In genomic region chr2:189762551-189763298, GRCh38 we compare ENCODE assay signal across 1 cellular context.
TF ChIP-seq lines count a peak whose summit lies in the region.

Gene OSGEPL1 (minus strand): TSS chr2:189762792. CDS start chr2:189761640, 1,152 bp downstream.

TF ChIP-seq in GM12878, 131 proteins besides CTCF, POLR2A, EP300 and RAD21 (continued from another document):
- TF ChIP-seq ZBTB40 (IDR thresholded peaks at IDR 0.05; ENCODE audit: borderline replicate concordance) (peak; percentile 94), HDGF (IDR thresholded peaks at IDR 0.05) (0 out of 2 replicates have a peak, but pooled peaks have one; percentile 12), ZNF217 (IDR thresholded peaks at IDR 0.05) (no peak), SREBF1 (IDR thresholded peaks at IDR 0.05; ENCODE audit: low read length) (no peak), KLF5 (IDR thresholded peaks at IDR 0.05; ENCODE audit: partially characterized antibody) (peak; percentile 34), SMAD5 (IDR thresholded peaks at IDR 0.05; ENCODE audit: low read depth) (peak; percentile 77; the same call in 1 of the 2 replicates), USF2 (IDR thresholded peaks at IDR 0.05; ENCODE audit: borderline replicate concordance, low read depth, low read length) (peak; percentile 54; the same call in 1 of the 2 replicates), IKZF1 (conservative IDR thresholded peaks at IDR 0.05) (peak; percentile 73), FOS (IDR thresholded peaks at IDR 0.05; ENCODE audit: borderline replicate concordance, extremely low read depth, insufficient read length) (no peak), ZNF687 (IDR thresholded peaks at IDR 0.05) (peak; percentile 92), IKZF2 (IDR thresholded peaks at IDR 0.05) (peak in 1 of 2 experiments; percentile 54; a peak in 3 of 4 replicates), EGR1 (IDR thresholded peaks at IDR 0.05; ENCODE audit: borderline replicate concordance in 1 of 2, low read depth in 2 of 2, low read length in 2 of 2) (0 out of 3 replicates have a peak, but pooled peaks of 1 of the 2 experiments have one; percentile 25), SKIL (IDR thresholded peaks at IDR 0.05; ENCODE audit: low read depth, poor library complexity, severe bottlenecking) (peak; percentile 19)
TF ChIP-seq in GM12878: peak in this region for 63.
